7 cellular contexts compared by ENCODE assay signal in the genomic region with DNA sequence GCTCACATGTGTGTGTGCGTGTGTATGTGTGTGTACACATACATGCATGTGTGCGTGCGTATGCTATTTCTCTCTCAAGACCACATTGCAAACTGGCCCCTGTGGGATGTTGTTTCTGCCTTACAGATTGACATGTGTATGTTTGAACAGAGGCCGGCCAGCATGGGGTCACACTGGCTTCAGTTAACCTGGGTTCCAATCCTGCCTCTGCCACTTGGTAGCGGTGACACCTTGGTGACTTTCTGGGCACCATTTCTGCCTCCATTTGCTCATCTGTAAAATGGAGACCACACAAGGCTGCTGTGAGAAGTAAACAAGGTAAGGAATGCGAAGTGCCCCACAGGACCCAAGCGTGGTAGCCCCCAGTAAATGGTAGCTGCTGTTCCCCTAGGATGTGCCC. TPM values are rescaled to one million over a fixed set of nuclear protein-coding genes. Genes with fewer than 3 reads are reported as not detected.
"Had no signal": no experiment of that assay in that cellular context is flagged by ENCODE, and none has a peak within 500 bp of the region (broad histone marks: within the 10 kb centered on the region; RNA-seq: fewer than 3 reads in every experiment).

No MANE protein-coding gene starts in this region.

- H3K9me3 ChIP-seq: HAP-1 had no signal

- H2AFZ ChIP-seq: GM23338 had no signal

- H3K4me3 ChIP-seq: GM23338, HAP-1 had no signal

- H3K36me3 ChIP-seq: HAP-1 had no signal

- ATAC-seq: GM23338, HCT116 had no signal

- DNase-seq: H7, KBM-7 had no signal

- H3K4me2 ChIP-seq: GM23338 had no signal

RNA-seq across cellular contexts. Expression of gene TCP10L, which starts 51.7 kb away (rescaled TPM):
- total RNA-seq: H4, H7, HT-29 had no signal
